In genomic region chr13:92488249-92488845, GRCh38 we compare ENCODE assay signal across 1 cellular context.
TF ChIP-seq lines count a peak whose summit lies in the region.

No MANE protein-coding gene starts in this region.

TF ChIP-seq in SK-N-SH treated with all-trans-retinoic acid at 6 μM for 48 hours, 23 proteins besides CTCF, POLR2A, EP300 and RAD21 (continued from another document):
- TF ChIP-seq PATZ1 (CRISPR knock-in tag; IDR thresholded peaks at IDR 0.05; ENCODE audit: borderline replicate concordance) (peak; percentile 56; the same call in 1 of the 2 replicates), TSHZ2 (CRISPR knock-in tag; IDR thresholded peaks at IDR 0.05) (peak; percentile 92; the same call in 1 of the 2 replicates), ISL1 (CRISPR knock-in tag; IDR thresholded peaks at IDR 0.05) (peak; percentile 97), ESRRG (CRISPR knock-in tag; IDR thresholded peaks at IDR 0.05) (0 out of 2 replicates have a peak, but pooled peaks have one; percentile 38), PPARA (CRISPR knock-in tag; IDR thresholded peaks at IDR 0.05; ENCODE audit: borderline replicate concordance) (no peak), ZNF70 (CRISPR knock-in tag; IDR thresholded peaks at IDR 0.05) (no peak), GLIS3 (CRISPR knock-in tag; IDR thresholded peaks at IDR 0.05) (no peak), ZNF565 (CRISPR knock-in tag; conservative IDR thresholded peaks at IDR 0.05; ENCODE audit: low read depth) (no peak), CREB5 (CRISPR knock-in tag; IDR thresholded peaks at IDR 0.05; ENCODE audit: low read depth) (0 out of 2 replicates have a peak, but pooled peaks have one; percentile 57), TCF4 (CRISPR knock-in tag; IDR thresholded peaks at IDR 0.05; ENCODE audit: borderline replicate concordance) (peak; percentile 84), POU6F1 (CRISPR knock-in tag; IDR thresholded peaks at IDR 0.05; ENCODE audit: borderline replicate concordance, low read depth) (no peak)
TF ChIP-seq in SK-N-SH treated with all-trans-retinoic acid at 6 μM for 48 hours: peak in this region for 10.
